20 cellular contexts compared by ENCODE assay signal in genomic region chr11:128961645-128962044, GRCh38. TPM values are rescaled to one million over a fixed set of nuclear protein-coding genes. Genes with fewer than 3 reads are reported as not detected.
DNase-seq lines count a peak whose midpoint lies in the region; ATAC-seq and TF ChIP-seq lines count a peak whose summit lies in the region.
"Had no signal": no experiment of that assay in that cellular context is flagged by ENCODE, and none has a peak within 500 bp of the region (broad histone marks: within the 10 kb centered on the region; RNA-seq: fewer than 3 reads in every experiment).

No MANE protein-coding gene starts in this region.

- H4K20me1 ChIP-seq in MM.1S (ENCODE audit: insufficient read depth, low read length) = no peaks in the 10 kb centered on the region
- H4K20me1 ChIP-seq: BLaER1 had no signal

- H2AFZ ChIP-seq in MM.1S (ENCODE audit: low read length) = no peak overlapping the region
- H2AFZ ChIP-seq: GM23248 had no signal

- no peak overlapping the region for H3K27ac Mint-ChIP-seq in activated CD4-positive, alpha-beta memory T cell treated with anti-CD3 and anti-CD28 coated beads for 36 hours
- no peak overlapping the region for H3K27ac Mint-ChIP-seq in activated CD4-positive, alpha-beta memory T cell treated with anti-CD3 and anti-CD28 coated beads, Interleukin-2, amount 10 ng/mL, durations not matched to agents 7 days and 5 days
- no peak overlapping the region for H3K27ac Mint-ChIP-seq in stimulated activated effector memory CD8-positive, alpha-beta T cell treated with anti-CD3 and anti-CD28 coated beads, Interleukin-12 subunit alpha, Interleukin-12 subunit beta, amount 100 ng/mL, for 72 hours
- H3K27ac Mint-ChIP-seq: B cell; CD8-positive, alpha-beta T cell had no signal

- intact Hi-C loops in activated CD4-positive, alpha-beta memory T cell treated with anti-CD3 and anti-CD28 coated beads for 36 hours (cut with micrococcal nuclease) = loop anchor here (5.0 to 10.0 kb wide), 2 partner anchors 371 to 807 kb away; no protein-coding TSS in a partner anchor
- intact Hi-C loops in esophagus muscularis mucosa (cut with DNase I) (no loop called here), body of pancreas (cut with DNase I) (no loop called here)

- TF ChIP-seq EP300 in esophagus muscularis mucosa (IDR thresholded peaks at IDR 0.05) = no peak

- peaks cover 29% of the 10 kb centered on the region for H3K4me1 Mint-ChIP-seq in activated CD4-positive, alpha-beta memory T cell treated with anti-CD3 and anti-CD28 coated beads for 36 hours (ENCODE audit: low read depth)
- H3K4me1 Mint-ChIP-seq in activated CD4-positive, alpha-beta memory T cell treated with anti-CD3 and anti-CD28 coated beads, Interleukin-2, amount 10 ng/mL, durations not matched to agents 7 days and 5 days = peaks cover 43% of the 10 kb centered on the region
- peaks cover 28% of the 10 kb centered on the region for H3K4me1 Mint-ChIP-seq in stimulated activated effector memory CD8-positive, alpha-beta T cell treated with anti-CD3 and anti-CD28 coated beads, Interleukin-12 subunit alpha, Interleukin-12 subunit beta, amount 100 ng/mL, for 72 hours

- no peaks in the 10 kb centered on the region for H3K36me3 ChIP-seq in MM.1S (replicated peaks; ENCODE audit: insufficient read depth, low read length)
- H3K36me3 ChIP-seq in esophagus muscularis mucosa = no peaks in the 10 kb centered on the region
- no peaks in the 10 kb centered on the region for H3K36me3 ChIP-seq in body of pancreas (replicated peaks in 1 of 2; ENCODE audit: insufficient read depth in 1 of 2, low read depth in 2 of 2)

- no peak overlapping the region for H3K9ac ChIP-seq in MM.1S (ENCODE audit: low read length)
- H3K9ac ChIP-seq: BLaER1, GM23248 had no signal

- DNase-seq in activated CD4-positive, alpha-beta memory T cell treated with anti-CD3 and anti-CD28 coated beads for 36 hours = peak; percentile 15
- no peak for DNase-seq in activated CD4-positive, alpha-beta memory T cell treated with anti-CD3 and anti-CD28 coated beads, Interleukin-2, amount 10 ng/mL, durations not matched to agents 7 days and 5 days
- DNase-seq in MM.1S (peak; percentile 4), esophagus muscularis mucosa (ENCODE audit: extremely low spot score) (peak; percentile 39), hypothalamus (lab: John Stamatoyannopoulos, UW) (no peak), body of pancreas (no peak)
- DNase-seq in stimulated activated effector memory CD8-positive, alpha-beta T cell treated with anti-CD3 and anti-CD28 coated beads, Interleukin-12 subunit alpha, Interleukin-12 subunit beta, amount 100 ng/mL, for 72 hours (ENCODE audit: low spot score in 2 of 2) = peak in 1 of 2 donors; percentile 46
- DNase-seq: Caco-2; CD4-positive, CD25-positive, alpha-beta regulatory T cell; CD8-positive, alpha-beta T cell; DMS153; DND-41; GM23248; H7; HCEC 1CT had no signal

- WGBS in esophagus muscularis mucosa = 96% methylated on average over 2 of the region's 2 CpGs
- WGBS in body of pancreas, 2 donors = 65 to 71% methylated on average over 2 of the region's 2 CpGs

- CTCF ChIA-PET in activated CD4-positive, alpha-beta memory T cell treated with anti-CD3 and anti-CD28 coated beads for 36 hours (lab: Charles Lee) = interaction anchor here (1.1 to 1.8 kb wide), 2 partner anchors 77 to 78 kb away, joined by 3 to 4 read pairs; no protein-coding TSS in a partner anchor
- CTCF ChIA-PET in activated CD4-positive, alpha-beta memory T cell treated with anti-CD3 and anti-CD28 coated beads, Interleukin-2, amount 10 ng/mL, durations not matched to agents 7 days and 5 days (lab: Charles Lee) = interaction anchor here (1.4 to 2.1 kb wide), 2 partner anchors 13 to 77 kb away, joined by 4 to 9 read pairs; no protein-coding TSS in a partner anchor

- H3K4me3 ChIP-seq in MM.1S (ENCODE audit: low read length) (no peak overlapping the region), esophagus muscularis mucosa (no peak overlapping the region), body of pancreas (no peak overlapping the region)
- H3K4me3 ChIP-seq: BLaER1, GM23248 had no signal

- no peaks in the 10 kb centered on the region for H3K9me2 ChIP-seq in MM.1S (replicated peaks; ENCODE audit: insufficient read depth, low read length)

- H3F3A ChIP-seq in MM.1S (ENCODE audit: insufficient read depth, low read length) = peaks cover 9% of the 10 kb centered on the region; the same call in 1 of the 2 replicates

- TF ChIP-seq POLR2A in esophagus muscularis mucosa (IDR thresholded peaks at IDR 0.05; ENCODE audit: low read depth) (no peak), body of pancreas (IDR thresholded peaks at IDR 0.05) (no peak)

- H3K36me3 Mint-ChIP-seq in activated CD4-positive, alpha-beta memory T cell treated with anti-CD3 and anti-CD28 coated beads for 36 hours = no peaks in the 10 kb centered on the region
- H3K36me3 Mint-ChIP-seq in activated CD4-positive, alpha-beta memory T cell treated with anti-CD3 and anti-CD28 coated beads, Interleukin-2, amount 10 ng/mL, durations not matched to agents 7 days and 5 days (ENCODE audit: low read depth) = peaks cover 2% of the 10 kb centered on the region
- H3K36me3 Mint-ChIP-seq in stimulated activated effector memory CD8-positive, alpha-beta T cell treated with anti-CD3 and anti-CD28 coated beads, Interleukin-12 subunit alpha, Interleukin-12 subunit beta, amount 100 ng/mL, for 72 hours = no peaks in the 10 kb centered on the region
- H3K36me3 Mint-ChIP-seq: CD4-positive, CD25-positive, alpha-beta regulatory T cell; CD8-positive, alpha-beta T cell had no signal

- peak; percentile 63 for ATAC-seq in stimulated activated effector memory CD8-positive, alpha-beta T cell treated with anti-CD3 and anti-CD28 coated beads, Interleukin-12 subunit alpha, Interleukin-12 subunit beta, amount 100 ng/mL, for 72 hours
- no peak for ATAC-seq in body of pancreas
- ATAC-seq: CD8-positive, alpha-beta T cell had no signal

- POLR2A ChIA-PET in activated CD4-positive, alpha-beta memory T cell treated with anti-CD3 and anti-CD28 coated beads for 36 hours (lab: Charles Lee) = no interaction called here
- POLR2A ChIA-PET in activated CD4-positive, alpha-beta memory T cell treated with anti-CD3 and anti-CD28 coated beads, Interleukin-2, amount 10 ng/mL, durations not matched to agents 7 days and 5 days (lab: Charles Lee) = no interaction called here

- no peak overlapping the region for H3K4me3 Mint-ChIP-seq in activated CD4-positive, alpha-beta memory T cell treated with anti-CD3 and anti-CD28 coated beads for 36 hours
- no peak overlapping the region for H3K4me3 Mint-ChIP-seq in activated CD4-positive, alpha-beta memory T cell treated with anti-CD3 and anti-CD28 coated beads, Interleukin-2, amount 10 ng/mL, durations not matched to agents 7 days and 5 days
- no peak overlapping the region for H3K4me3 Mint-ChIP-seq in stimulated activated effector memory CD8-positive, alpha-beta T cell treated with anti-CD3 and anti-CD28 coated beads, Interleukin-12 subunit alpha, Interleukin-12 subunit beta, amount 100 ng/mL, for 72 hours
- H3K4me3 Mint-ChIP-seq: B cell; CD8-positive, alpha-beta T cell had no signal

- H3K27me3 Mint-ChIP-seq in activated CD4-positive, alpha-beta memory T cell treated with anti-CD3 and anti-CD28 coated beads for 36 hours = peaks cover 7% of the 10 kb centered on the region
- peaks cover 12% of the 10 kb centered on the region for H3K27me3 Mint-ChIP-seq in activated CD4-positive, alpha-beta memory T cell treated with anti-CD3 and anti-CD28 coated beads, Interleukin-2, amount 10 ng/mL, durations not matched to agents 7 days and 5 days

- TF ChIP-seq CTCF in MM.1S (IDR thresholded peaks at IDR 0.05; ENCODE audit: low read length) (no peak), esophagus muscularis mucosa (IDR thresholded peaks at IDR 0.05) (no peak), body of pancreas (IDR thresholded peaks at IDR 0.05) (no peak)

- H3K27ac ChIP-seq in MM.1S (ENCODE audit: low read length) (no peak overlapping the region), esophagus muscularis mucosa (replicated peaks in 1 of 4) (no peak overlapping the region), body of pancreas (no peak overlapping the region)
- H3K27ac ChIP-seq: 22Rv1, BLaER1, C4-2B, GM23248 had no signal

- H3K9me3 ChIP-seq in MM.1S (replicated peaks; ENCODE audit: insufficient read depth, low read length) (no peaks in the 10 kb centered on the region), esophagus muscularis mucosa (no peaks in the 10 kb centered on the region), body of pancreas (no peaks in the 10 kb centered on the region)
- H3K9me3 ChIP-seq: BLaER1, Caco-2 had no signal

- H3K4me1 ChIP-seq in MM.1S (ENCODE audit: low read length) (peaks cover 26% of the 10 kb centered on the region), esophagus muscularis mucosa (no peaks in the 10 kb centered on the region), body of pancreas (peaks cover 4% of the 10 kb centered on the region)
- H3K4me1 ChIP-seq: Caco-2 had no signal

- H3K4me2 ChIP-seq in MM.1S (ENCODE audit: low read depth, low read length) = no peak overlapping the region
- H3K4me2 ChIP-seq: BLaER1 had no signal

- no peaks in the 10 kb centered on the region for H3K9me3 Mint-ChIP-seq in activated CD4-positive, alpha-beta memory T cell treated with anti-CD3 and anti-CD28 coated beads for 36 hours
- H3K9me3 Mint-ChIP-seq in activated CD4-positive, alpha-beta memory T cell treated with anti-CD3 and anti-CD28 coated beads, Interleukin-2, amount 10 ng/mL, durations not matched to agents 7 days and 5 days = no peaks in the 10 kb centered on the region
- no peaks in the 10 kb centered on the region for H3K9me3 Mint-ChIP-seq in stimulated activated effector memory CD8-positive, alpha-beta T cell treated with anti-CD3 and anti-CD28 coated beads, Interleukin-12 subunit alpha, Interleukin-12 subunit beta, amount 100 ng/mL, for 72 hours
- H3K9me3 Mint-ChIP-seq: CD8-positive, alpha-beta T cell had no signal

- no peaks in the 10 kb centered on the region for H3K79me2 ChIP-seq in MM.1S (ENCODE audit: low read length)

- no peaks in the 10 kb centered on the region for H3K27me3 ChIP-seq in MM.1S (replicated peaks; ENCODE audit: insufficient read depth, low read length)
- no peaks in the 10 kb centered on the region for H3K27me3 ChIP-seq in esophagus muscularis mucosa
- no peaks in the 10 kb centered on the region for H3K27me3 ChIP-seq in body of pancreas
- H3K27me3 ChIP-seq: BLaER1 had no signal

RNA-seq across cellular contexts. Expression of gene TP53AIP1, which starts 19.0 kb away (rescaled TPM):
- total RNA-seq in activated CD4-positive, alpha-beta memory T cell treated with anti-CD3 and anti-CD28 coated beads for 36 hours = not detected
- not detected for total RNA-seq in activated CD4-positive, alpha-beta memory T cell treated with anti-CD3 and anti-CD28 coated beads, Interleukin-2, amount 10 ng/mL, durations not matched to agents 7 days and 5 days
- under 1 TPM in 1 of 4 donors, not detected in 3; 0.57 TPM for total RNA-seq in esophagus muscularis mucosa
- not detected for total RNA-seq in body of pancreas
- total RNA-seq: CD4-positive, CD25-positive, alpha-beta regulatory T cell; GM23248; H1 had no signal

Comparison
In these comparisons a context has a peak if more than half of its experiments do, and no peak if none do; other contexts are left out.
1. DNase-seq: peak in activated CD4-positive, alpha-beta memory T cell treated with anti-CD3 and anti-CD28 coated beads for 36 hours (single experiment), MM.1S (single experiment) and esophagus muscularis mucosa (single experiment); none in activated CD4-positive, alpha-beta memory T cell treated with anti-CD3 and anti-CD28 coated beads, Interleukin-2, amount 10 ng/mL, durations not matched to agents 7 days and 5 days (single experiment), hypothalamus (0 of 51) and body of pancreas (0 of 4).